In genomic region chr15:29429584-29429983, GRCh38 we compare ENCODE assay signal across 5 cellular contexts.
"Had no signal": no experiment of that assay in that cellular context is flagged by ENCODE, and none has a peak within 500 bp of the region (broad histone marks: within the 10 kb centered on the region; RNA-seq: fewer than 3 reads in every experiment).

No MANE protein-coding gene starts in this region.

- H3K4me3 ChIP-seq: GM23338, K562 had no signal

- H3K27ac Mint-ChIP-seq: GM23338, H9 had no signal

- H3K4me2 ChIP-seq: GM23338 had no signal

- H3K4me3 Mint-ChIP-seq: GM23338, H9 had no signal

- H2AFZ ChIP-seq: GM23338 had no signal

- DNase-seq: H9, HCEC 1CT, IMR-90 had no signal
